Comparison of ENCODE assay signal across 6 cellular contexts in the genomic region with DNA sequence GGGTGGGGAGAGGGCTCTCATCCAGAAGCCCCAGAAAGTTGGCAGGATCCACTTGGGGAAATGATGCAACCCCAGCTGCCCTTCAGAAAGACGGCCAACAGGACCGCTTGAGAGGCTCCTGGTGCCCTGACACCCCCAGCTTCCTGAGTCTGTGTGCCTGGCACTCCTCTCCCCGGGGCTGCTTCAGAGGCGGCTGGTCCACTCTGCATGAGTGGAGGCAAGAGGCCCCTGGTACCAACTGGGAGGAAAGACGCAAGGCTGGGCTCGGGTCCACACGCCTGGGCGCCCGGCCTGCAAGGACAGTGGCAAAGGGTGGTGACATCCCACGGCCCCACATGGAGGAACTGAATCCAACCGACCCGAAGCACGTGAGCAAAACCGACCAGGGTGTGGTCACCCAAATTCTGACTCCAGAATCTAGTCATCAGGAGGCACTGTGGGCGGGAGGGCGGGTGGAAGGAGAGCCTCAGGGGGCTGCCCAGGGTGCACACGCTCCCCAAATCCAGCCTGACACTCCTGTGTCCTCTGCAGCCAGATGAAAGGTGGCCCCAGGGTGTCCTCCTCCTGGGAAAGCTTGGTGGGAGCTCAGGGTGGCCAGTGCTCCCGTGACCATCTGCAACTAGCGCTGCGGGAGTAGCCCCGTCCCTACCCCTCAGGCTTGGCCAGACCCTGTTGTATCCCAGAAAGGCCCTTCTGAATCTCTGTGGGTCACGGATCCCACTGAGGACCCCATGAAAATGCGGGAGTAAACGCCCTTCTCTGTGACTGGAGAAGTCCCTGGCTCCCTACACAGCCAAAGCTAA. TPM values are rescaled to one million over a fixed set of nuclear protein-coding genes. Genes with fewer than 3 reads are reported as not detected.
DNase-seq lines count a peak whose midpoint lies in the region; ATAC-seq, FAIRE-seq and TF ChIP-seq lines count a peak whose summit lies in the region.

No MANE protein-coding gene starts in this region.

- H3K27ac ChIP-seq in OCI-LY3 (ENCODE audit: low read length): peak overlapping the region; percentile 55
- peak overlapping the region; percentile 98 for H3K27ac ChIP-seq in temporal lobe (ENCODE audit: low read depth, low read length)

- no peak for ATAC-seq in HG03045 (IDR thresholded peaks at IDR 0.05; ENCODE audit: unreplicated experiment)

- no peak overlapping the region for H2AFZ ChIP-seq in OCI-LY3 (ENCODE audit: low read depth, low read length)

- DNase-seq in AG08395 (ENCODE audit: low spot score) (peak; percentile 62), frontal cortex (ENCODE audit: low spot score in 2 of 2) (peak; percentile 58 to 72), DMS79 (lab: John Stamatoyannopoulos, UW) (no peak)

- FAIRE-seq in frontal cortex (lab: Jason Lieb, UNC): no peak

- H3K4me2 ChIP-seq in OCI-LY3 (ENCODE audit: low read length): peak overlapping the region; percentile 89

- H4K20me1 ChIP-seq in OCI-LY3 (ENCODE audit: insufficient read depth, low read length): no peaks in the 10 kb centered on the region

- H3K9ac ChIP-seq in OCI-LY3 (ENCODE audit: low read length): peak overlapping the region; percentile 98

- H3K9me3 ChIP-seq in OCI-LY3 (ENCODE audit: insufficient read depth, low read length): 0 out of 2 replicates have a peak, but pooled peaks cover 5% of the 10 kb centered on the region

- TF ChIP-seq CTCF in OCI-LY3 (IDR thresholded peaks at IDR 0.05; ENCODE audit: low read depth, low read length): no peak

- peaks cover 49% of the 10 kb centered on the region for H3K79me2 ChIP-seq in OCI-LY3 (ENCODE audit: low read length)

- H3K4me1 ChIP-seq in OCI-LY3 (ENCODE audit: low read length): peaks cover 48% of the 10 kb centered on the region

- H3K4me3 ChIP-seq in OCI-LY3 (ENCODE audit: low read length): peak overlapping the region; percentile 94

- peaks cover 42% of the 10 kb centered on the region for H3K36me3 ChIP-seq in OCI-LY3 (replicated peaks; ENCODE audit: low read depth, low read length)

- no peaks in the 10 kb centered on the region for H3K27me3 ChIP-seq in OCI-LY3 (ENCODE audit: low read depth, low read length)

RNA-seq across cellular contexts. Expression of a gene that starts 3.7 kb away (rescaled TPM):
- total RNA-seq in frontal cortex: 38.7 TPM
- total RNA-seq in temporal lobe: 35.7 TPM

RNA-seq across cellular contexts. Expression of a gene that starts 32.0 kb away (rescaled TPM):
- total RNA-seq in frontal cortex: 43.6 TPM
- total RNA-seq in temporal lobe: 35.7 TPM

RNA-seq across cellular contexts. Expression of a gene that starts 33.9 kb away (rescaled TPM):
- total RNA-seq in frontal cortex (1.2 TPM), temporal lobe (0.98 TPM)

RNA-seq across cellular contexts. Expression of a gene that starts 53.3 kb away (rescaled TPM):
- total RNA-seq in frontal cortex (21.6 TPM), temporal lobe (18.2 TPM)

RNA-seq across cellular contexts. Expression of a gene that starts 57.2 kb away (rescaled TPM):
- total RNA-seq in frontal cortex: not detected
- total RNA-seq in temporal lobe: under 0.01 TPM
